Comparison of ENCODE assay signal across 20 cellular contexts in genomic region chr7:157444843-157445135, GRCh38.
"Had no signal": no experiment of that assay in that cellular context is flagged by ENCODE, and none has a peak within 500 bp of the region (broad histone marks: within the 10 kb centered on the region; RNA-seq: fewer than 3 reads in every experiment).

No MANE protein-coding gene starts in this region.

- H3K36me3 ChIP-seq: colonic mucosa, esophagus squamous epithelium, gastroesophageal sphincter, left ventricle myocardium inferior, right atrium auricular region, suprapubic skin, thyroid gland had no signal

- H3K4me2 ChIP-seq: smooth muscle cell had no signal

- H3K27ac ChIP-seq: colonic mucosa, esophagus squamous epithelium, gastroesophageal sphincter, left ventricle myocardium inferior, right atrium auricular region, suprapubic skin, thyroid gland had no signal

- ATAC-seq: gastroesophageal sphincter; naive thymus-derived CD4-positive, alpha-beta T cell; stimulated activated effector memory CD8-positive, alpha-beta T cell treated with anti-CD3 and anti-CD28 coated beads, Interleukin-12 subunit alpha, Interleukin-12 subunit beta, amount 100 ng/mL, for 72 hours; stimulated activated naive CD8-positive, alpha-beta T cell treated with anti-CD3 and anti-CD28 coated beads, Interleukin-15, Interleukin-2, amounts not matched to agents 100 U/mL and 50 U/mL, for 24 hours had no signal

- H3K27me3 ChIP-seq: colonic mucosa, esophagus squamous epithelium, right atrium auricular region, suprapubic skin, thyroid gland had no signal

- H3K9me3 ChIP-seq: colonic mucosa, esophagus squamous epithelium, right atrium auricular region, suprapubic skin, thyroid gland had no signal

- DNase-seq: colonic mucosa; dermis blood vessel endothelial cell; esophagus squamous epithelium; foreskin fibroblast; glutamatergic neuron; islet precursor cell; left ventricle myocardium inferior; mesenchymal stem cell; naive thymus-derived CD4-positive, alpha-beta T cell; nephron progenitor cell; stimulated activated CD4-positive, alpha-beta T cell treated with anti-CD3 and anti-CD28 coated beads, Interleukin-4, amount 100 ng/mL, for 1 hour; stimulated activated CD8-positive, alpha-beta memory T cell treated with anti-CD3 and anti-CD28 coated beads, Interleukin-4, amount 100 ng/mL, for 48 hours; stimulated activated naive CD8-positive, alpha-beta T cell treated with anti-CD3 and anti-CD28 coated beads, Interleukin-15, Interleukin-2, amounts not matched to agents 100 U/mL and 50 U/mL, for 24 hours; thyroid gland had no signal

- H3K4me3 ChIP-seq: colonic mucosa, esophagus squamous epithelium, gastroesophageal sphincter, left ventricle myocardium inferior, lung, right atrium auricular region, smooth muscle cell, suprapubic skin, thyroid gland had no signal

- H3K4me1 ChIP-seq: colonic mucosa, esophagus squamous epithelium, gastroesophageal sphincter, left ventricle myocardium inferior, right atrium auricular region, suprapubic skin, thyroid gland had no signal
